ENCODE assay signal across 1 cellular context in the genomic region with DNA sequence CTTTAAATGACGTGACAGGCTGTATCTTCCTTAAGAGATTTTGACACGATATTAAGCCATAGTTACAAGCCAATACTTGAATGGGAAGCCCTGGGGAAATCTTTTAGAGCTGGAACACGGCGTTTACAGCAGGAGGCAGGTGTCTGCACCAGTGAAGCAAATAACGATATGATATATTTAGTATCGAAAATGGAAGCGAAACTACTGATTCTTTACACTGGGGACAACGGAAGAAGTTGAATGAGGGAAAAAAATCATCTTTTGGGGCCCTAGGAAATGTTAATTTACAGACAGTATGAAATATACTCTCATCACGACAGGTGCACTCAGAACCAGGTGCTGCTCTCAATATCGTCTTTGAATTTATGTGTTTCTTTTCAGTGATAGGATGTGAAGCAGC.
TF ChIP-seq lines count a peak whose summit lies in the region.

No MANE protein-coding gene starts in this region.

TF ChIP-seq in GM12878, 131 proteins besides CTCF, POLR2A, EP300 and RAD21 (continued from another document):
- TF ChIP-seq, protein P1, sequence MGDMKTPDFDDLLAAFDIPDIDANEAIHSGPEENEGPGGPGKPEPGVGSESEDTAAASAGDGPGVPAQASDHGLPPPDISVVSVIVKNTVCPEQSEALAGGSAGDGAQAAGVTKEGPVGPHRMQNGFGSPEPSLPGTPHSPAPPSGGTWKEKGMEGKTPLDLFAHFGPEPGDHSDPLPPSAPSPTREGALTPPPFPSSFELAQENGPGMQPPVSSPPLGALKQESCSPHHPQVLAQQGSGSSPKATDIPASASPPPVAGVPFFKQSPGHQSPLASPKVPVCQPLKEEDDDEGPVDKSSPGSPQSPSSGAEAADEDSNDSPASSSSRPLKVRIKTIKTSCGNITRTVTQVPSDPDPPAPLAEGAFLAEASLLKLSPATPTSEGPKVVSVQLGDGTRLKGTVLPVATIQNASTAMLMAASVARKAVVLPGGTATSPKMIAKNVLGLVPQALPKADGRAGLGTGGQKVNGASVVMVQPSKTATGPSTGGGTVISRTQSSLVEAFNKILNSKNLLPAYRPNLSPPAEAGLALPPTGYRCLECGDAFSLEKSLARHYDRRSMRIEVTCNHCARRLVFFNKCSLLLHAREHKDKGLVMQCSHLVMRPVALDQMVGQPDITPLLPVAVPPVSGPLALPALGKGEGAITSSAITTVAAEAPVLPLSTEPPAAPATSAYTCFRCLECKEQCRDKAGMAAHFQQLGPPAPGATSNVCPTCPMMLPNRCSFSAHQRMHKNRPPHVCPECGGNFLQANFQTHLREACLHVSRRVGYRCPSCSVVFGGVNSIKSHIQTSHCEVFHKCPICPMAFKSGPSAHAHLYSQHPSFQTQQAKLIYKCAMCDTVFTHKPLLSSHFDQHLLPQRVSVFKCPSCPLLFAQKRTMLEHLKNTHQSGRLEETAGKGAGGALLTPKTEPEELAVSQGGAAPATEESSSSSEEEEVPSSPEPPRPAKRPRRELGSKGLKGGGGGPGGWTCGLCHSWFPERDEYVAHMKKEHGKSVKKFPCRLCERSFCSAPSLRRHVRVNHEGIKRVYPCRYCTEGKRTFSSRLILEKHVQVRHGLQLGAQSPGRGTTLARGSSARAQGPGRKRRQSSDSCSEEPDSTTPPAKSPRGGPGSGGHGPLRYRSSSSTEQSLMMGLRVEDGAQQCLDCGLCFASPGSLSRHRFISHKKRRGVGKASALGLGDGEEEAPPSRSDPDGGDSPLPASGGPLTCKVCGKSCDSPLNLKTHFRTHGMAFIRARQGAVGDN (IDR thresholded peaks at IDR 0.05): no peak
- no peak for TF ChIP-seq YBX1 (IDR thresholded peaks at IDR 0.05)
- TF ChIP-seq, protein P2, sequence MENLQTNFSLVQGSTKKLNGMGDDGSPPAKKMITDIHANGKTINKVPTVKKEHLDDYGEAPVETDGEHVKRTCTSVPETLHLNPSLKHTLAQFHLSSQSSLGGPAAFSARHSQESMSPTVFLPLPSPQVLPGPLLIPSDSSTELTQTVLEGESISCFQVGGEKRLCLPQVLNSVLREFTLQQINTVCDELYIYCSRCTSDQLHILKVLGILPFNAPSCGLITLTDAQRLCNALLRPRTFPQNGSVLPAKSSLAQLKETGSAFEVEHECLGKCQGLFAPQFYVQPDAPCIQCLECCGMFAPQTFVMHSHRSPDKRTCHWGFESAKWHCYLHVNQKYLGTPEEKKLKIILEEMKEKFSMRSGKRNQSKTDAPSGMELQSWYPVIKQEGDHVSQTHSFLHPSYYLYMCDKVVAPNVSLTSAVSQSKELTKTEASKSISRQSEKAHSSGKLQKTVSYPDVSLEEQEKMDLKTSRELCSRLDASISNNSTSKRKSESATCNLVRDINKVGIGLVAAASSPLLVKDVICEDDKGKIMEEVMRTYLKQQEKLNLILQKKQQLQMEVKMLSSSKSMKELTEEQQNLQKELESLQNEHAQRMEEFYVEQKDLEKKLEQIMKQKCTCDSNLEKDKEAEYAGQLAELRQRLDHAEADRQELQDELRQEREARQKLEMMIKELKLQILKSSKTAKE (IDR thresholded peaks at IDR 0.05; ENCODE audit: low read depth, poor library complexity, severe bottlenecking): peak; percentile 64
- TF ChIP-seq SMAD5 (IDR thresholded peaks at IDR 0.05; ENCODE audit: low read depth): no peak
- TF ChIP-seq CHD4 (IDR thresholded peaks at IDR 0.05): no peak
- no peak for TF ChIP-seq SIX5 (IDR thresholded peaks at IDR 0.05; ENCODE audit: low read depth, low read length, severe bottlenecking)
- TF ChIP-seq, protein P3, sequence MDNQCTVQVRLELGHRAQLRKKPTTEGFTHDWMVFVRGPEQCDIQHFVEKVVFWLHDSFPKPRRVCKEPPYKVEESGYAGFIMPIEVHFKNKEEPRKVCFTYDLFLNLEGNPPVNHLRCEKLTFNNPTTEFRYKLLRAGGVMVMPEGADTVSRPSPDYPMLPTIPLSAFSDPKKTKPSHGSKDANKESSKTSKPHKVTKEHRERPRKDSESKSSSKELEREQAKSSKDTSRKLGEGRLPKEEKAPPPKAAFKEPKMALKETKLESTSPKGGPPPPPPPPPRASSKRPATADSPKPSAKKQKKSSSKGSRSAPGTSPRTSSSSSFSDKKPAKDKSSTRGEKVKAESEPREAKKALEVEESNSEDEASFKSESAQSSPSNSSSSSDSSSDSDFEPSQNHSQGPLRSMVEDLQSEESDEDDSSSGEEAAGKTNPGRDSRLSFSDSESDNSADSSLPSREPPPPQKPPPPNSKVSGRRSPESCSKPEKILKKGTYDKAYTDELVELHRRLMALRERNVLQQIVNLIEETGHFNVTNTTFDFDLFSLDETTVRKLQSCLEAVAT (IDR thresholded peaks at IDR 0.05): no peak
- no peak for TF ChIP-seq FOS (IDR thresholded peaks at IDR 0.05; ENCODE audit: borderline replicate concordance, extremely low read depth, insufficient read length)
